In genomic region chr9:114989600-114990410, GRCh38 we compare ENCODE assay signal across 11 cellular contexts. TPM values are rescaled to one million over a fixed set of nuclear protein-coding genes. Genes with fewer than 3 reads are reported as not detected.
DNase-seq lines count a peak whose midpoint lies in the region; ATAC-seq and TF ChIP-seq lines count a peak whose summit lies in the region.
"Had no signal": no experiment of that assay in that cellular context is flagged by ENCODE, and none has a peak within 500 bp of the region (broad histone marks: within the 10 kb centered on the region; RNA-seq: fewer than 3 reads in every experiment).

No MANE protein-coding gene starts in this region.

- TF ChIP-seq POLR2A in suprapubic skin (IDR thresholded peaks at IDR 0.05): no peak

- no peak overlapping the region for H3K4me3 ChIP-seq in suprapubic skin
- H3K4me3 ChIP-seq: BLaER1, stomach had no signal

- TF ChIP-seq EP300 in suprapubic skin (IDR thresholded peaks at IDR 0.05): no peak

- H3K4me3 Mint-ChIP-seq in activated B cell treated with CpG ODN at 0.5 μM for 24 hours: peak overlapping the region; percentile 5
- H3K4me3 Mint-ChIP-seq in naive thymus-derived CD8-positive, alpha-beta T cell: peak overlapping the region; percentile 9 to 75 (median 48)

- no peaks in the 10 kb centered on the region for H3K4me1 ChIP-seq in suprapubic skin
- H3K4me1 ChIP-seq: BLaER1, stomach had no signal

- no peaks in the 10 kb centered on the region for H3K9me3 ChIP-seq in suprapubic skin
- H3K9me3 ChIP-seq: BLaER1, stomach had no signal

- WGBS in suprapubic skin: 59% methylated on average over 4 of the region's 4 CpGs

- POLR2A ChIA-PET in GM10248 (lab: Yijun Ruan, JAX) (no interaction called here), activated B cell treated with CpG ODN at 0.5 μM for 24 hours (lab: Charles Lee) (interaction anchor here (0.8 kb wide), 1 partner anchor 22 kb away, joined by 3 read pairs; no protein-coding TSS in a partner anchor), RWPE1 (lab: Yijun Ruan, JAX; ENCODE audit: low non-redundant PET) (no interaction called here)
- POLR2A ChIA-PET in naive thymus-derived CD8-positive, alpha-beta T cell (lab: Charles Lee): interaction anchor here (0.5 to 1.0 kb wide), 3 partner anchors 59 to 399 kb away, joined by 3 to 7 read pairs (median 4); partner anchors contain the start of gene TNFSF8

- no peaks in the 10 kb centered on the region for H3K9me3 Mint-ChIP-seq in activated B cell treated with CpG ODN at 0.5 μM for 24 hours
- H3K9me3 Mint-ChIP-seq in naive thymus-derived CD8-positive, alpha-beta T cell: no peaks in the 10 kb centered on the region

- TF ChIP-seq CTCF in GM10248 (IDR thresholded peaks at IDR 0.05; ENCODE audit: control extremely low read depth, extremely low read depth, low read depth, missing control alignments): no peak
- TF ChIP-seq CTCF in activated B cell treated with CpG ODN at 0.5 μM for 24 hours (IDR thresholded peaks at IDR 0.05): no peak
- no peak for TF ChIP-seq CTCF in suprapubic skin (IDR thresholded peaks at IDR 0.05)
- no peak for TF ChIP-seq CTCF in RWPE1 (conservative IDR thresholded peaks at IDR 0.05; ENCODE audit: low read depth)

- H3K27ac Mint-ChIP-seq in activated B cell treated with CpG ODN at 0.5 μM for 24 hours: peak overlapping the region; percentile 61
- H3K27ac Mint-ChIP-seq in naive thymus-derived CD8-positive, alpha-beta T cell: peak overlapping the region; percentile 36 to 93 (median 82)

- H3K4me1 Mint-ChIP-seq in activated B cell treated with CpG ODN at 0.5 μM for 24 hours: peaks cover 16% of the 10 kb centered on the region
- peaks cover 17 to 41% (median 29%) of the 10 kb centered on the region in 4 donors for H3K4me1 Mint-ChIP-seq in naive thymus-derived CD8-positive, alpha-beta T cell

- intact Hi-C loops in activated B cell treated with CpG ODN at 0.5 μM for 24 hours (cut with micrococcal nuclease): no loop called here

- H3K36me3 ChIP-seq in suprapubic skin: no peaks in the 10 kb centered on the region
- H3K36me3 ChIP-seq: BLaER1, stomach had no signal

- no peaks in the 10 kb centered on the region for H3K27me3 Mint-ChIP-seq in activated B cell treated with CpG ODN at 0.5 μM for 24 hours
- no peaks in the 10 kb centered on the region for H3K27me3 Mint-ChIP-seq in naive thymus-derived CD8-positive, alpha-beta T cell

- CTCF ChIA-PET in GM10248 (lab: Yijun Ruan, JAX): interaction anchor here (0.7 to 1.6 kb wide), 13 partner anchors 9 to 309 kb away, joined by 3 to 8 read pairs (median 3); no protein-coding TSS in a partner anchor
- CTCF ChIA-PET in activated B cell treated with CpG ODN at 0.5 μM for 24 hours (lab: Charles Lee): interaction anchor here (1.0 kb wide), 1 partner anchor 25 kb away, joined by 3 read pairs; no protein-coding TSS in a partner anchor
- CTCF ChIA-PET in RWPE1 (lab: Yijun Ruan, JAX): interaction anchor here (1.4 kb wide), 1 partner anchor 9 kb away, joined by 3 read pairs; no protein-coding TSS in a partner anchor

- DNase-seq in GM10248 (ENCODE audit: extremely low spot score): peak; percentile 21
- no peak for DNase-seq in activated B cell treated with CpG ODN at 0.5 μM for 24 hours
- peak in 7 of 10 donors; percentile 19 to 55 (median 33) for DNase-seq in naive thymus-derived CD8-positive, alpha-beta T cell
- DNase-seq in suprapubic skin (ENCODE audit: low spot score in 2 of 2): no peak
- DNase-seq in iPS-NIHi7 (ENCODE audit: extremely low spot score): no peak
- no peak for DNase-seq in mucosa of gallbladder (ENCODE audit: low spot score)
- DNase-seq in RWPE1 (ENCODE audit: low spot score): no peak
- DNase-seq: stomach had no signal

- no peak overlapping the region for H3K27ac ChIP-seq in suprapubic skin
- no peak overlapping the region for H3K27ac ChIP-seq in RWPE1
- H3K27ac ChIP-seq: BLaER1, stomach had no signal

- peak; percentile 51 for ATAC-seq in HG02623 (IDR thresholded peaks at IDR 0.05; ENCODE audit: unreplicated experiment)
- ATAC-seq in activated B cell treated with CpG ODN at 0.5 μM for 24 hours (ENCODE audit: low read depth): peak; percentile 49
- ATAC-seq in naive thymus-derived CD8-positive, alpha-beta T cell: peak; percentile 85 to 88

- H3K36me3 Mint-ChIP-seq in activated B cell treated with CpG ODN at 0.5 μM for 24 hours (ENCODE audit: low read depth): no peaks in the 10 kb centered on the region
- H3K36me3 Mint-ChIP-seq in naive thymus-derived CD8-positive, alpha-beta T cell: no peaks in the 10 kb centered on the region

- no peaks in the 10 kb centered on the region for H3K27me3 ChIP-seq in suprapubic skin
- H3K27me3 ChIP-seq: BLaER1, stomach had no signal

RNA-seq across cellular contexts. Expression of gene TNFSF8, which starts 59.4 kb away (rescaled TPM):
- total RNA-seq in activated B cell treated with CpG ODN at 0.5 μM for 24 hours (0.69 and 1.0 TPM in 2 replicates), suprapubic skin (1 to 10 TPM in 3 of 4 donors, under 1 TPM in 1; 0.23 to 4.0 (median 1.4) TPM), mucosa of gallbladder (2.8 TPM)
- 10 to 100 TPM; 15.9 to 21.3 TPM for total RNA-seq in naive thymus-derived CD8-positive, alpha-beta T cell
- polyA plus RNA-seq in naive thymus-derived CD8-positive, alpha-beta T cell: 10 to 100 TPM; 38.4 to 81.3 (median 69.8) TPM
- total RNA-seq: SK-MEL-5 had no signal

Comparison
In these comparisons a context has a peak if more than half of its experiments do, and no peak if none do; other contexts are left out.
1. DNase-seq: peak in GM10248 (single experiment) and naive thymus-derived CD8-positive, alpha-beta T cell (7 of 10); none in activated B cell treated with CpG ODN at 0.5 μM for 24 hours (single experiment), suprapubic skin (0 of 2), iPS-NIHi7 (single experiment), mucosa of gallbladder (single experiment) and RWPE1 (single experiment).
2. POLR2A ChIA-PET loops: an anchor here in activated B cell treated with CpG ODN at 0.5 μM for 24 hours (0.8 kb wide) and naive thymus-derived CD8-positive, alpha-beta T cell (0.5 to 1.0 kb wide); none called in GM10248 and RWPE1.
3. Peak in every context shown above with its lines, with median percentiles within 50 percentile points of each other: ATAC-seq.